11 cellular contexts compared by ENCODE assay signal in the genomic region with DNA sequence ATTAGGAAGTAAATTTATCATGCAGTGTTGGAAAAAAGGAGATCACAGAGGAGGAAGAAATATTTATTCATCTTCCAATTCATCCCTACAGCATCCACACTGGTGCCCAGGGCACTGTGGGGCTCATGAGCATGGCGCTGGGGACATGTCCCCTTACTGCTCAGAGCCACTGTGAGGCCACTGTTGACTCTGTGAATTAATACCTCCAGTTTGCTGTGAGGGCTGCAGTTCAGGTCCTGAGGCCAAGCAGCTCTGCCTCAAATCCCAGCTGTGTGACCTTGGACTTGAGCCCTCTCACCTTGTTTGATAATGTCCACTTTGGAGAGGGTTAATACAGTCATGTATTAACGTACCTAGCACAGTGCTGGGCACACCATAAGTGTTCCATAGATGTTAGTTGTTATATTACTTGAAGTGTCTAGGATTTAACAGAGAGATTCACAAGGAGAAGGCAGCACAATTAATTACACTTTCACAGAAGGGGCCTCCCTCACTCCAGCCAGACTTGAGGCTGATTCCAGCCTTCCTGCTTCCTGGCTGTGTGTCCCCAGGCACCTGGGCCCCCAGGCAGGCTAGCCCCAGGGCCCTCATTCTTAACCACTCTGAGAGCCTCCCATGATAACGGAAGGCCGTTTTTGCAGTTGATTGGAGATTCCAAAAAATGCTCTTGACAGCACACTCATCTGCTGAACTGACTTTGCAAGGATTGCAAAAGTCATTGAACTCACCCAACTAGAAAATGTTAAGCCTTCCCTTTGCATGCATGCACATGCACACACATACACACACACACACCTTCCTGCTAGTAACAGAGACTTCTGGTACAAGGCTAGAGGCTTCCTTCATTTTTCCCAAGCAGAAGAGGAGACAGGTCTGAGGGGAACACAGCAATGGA. TPM values are rescaled to one million over a fixed set of nuclear protein-coding genes. Genes with fewer than 3 reads are reported as not detected.
DNase-seq lines count a peak whose midpoint lies in the region; ATAC-seq, FAIRE-seq and TF ChIP-seq lines count a peak whose summit lies in the region.
"Had no signal": no experiment of that assay in that cellular context is flagged by ENCODE, and none has a peak within 500 bp of the region (broad histone marks: within the 10 kb centered on the region; RNA-seq: fewer than 3 reads in every experiment).

No MANE protein-coding gene starts in this region.

- H3K4me1 ChIP-seq in A549, result peaks cover 20% of the 10 kb centered on the region
- H3K4me1 ChIP-seq in Karpas-422 (ENCODE audit: low read length), result peaks cover 7% of the 10 kb centered on the region
- H3K4me1 ChIP-seq in mesenchymal stem cell (ENCODE audit: control insufficient read depth, insufficient read depth, low read depth, low read length), result peaks cover 11% of the 10 kb centered on the region

- no peak overlapping the region for H3K4ac ChIP-seq in mesenchymal stem cell (ENCODE audit: low read depth in 1 of 2, low read length in 2 of 2)

- H2BK15ac ChIP-seq in mesenchymal stem cell (ENCODE audit: low read depth, poor library complexity, severe bottlenecking), result no peak overlapping the region

- H3K4me2 ChIP-seq in A549, result peak overlapping the region; percentile 64
- no peak overlapping the region for H3K4me2 ChIP-seq in Karpas-422 (ENCODE audit: low read depth, low read length, poor library complexity, severe bottlenecking)
- no peak overlapping the region for H3K4me2 ChIP-seq in mesenchymal stem cell (ENCODE audit: low read length, poor library complexity, severe bottlenecking)
- H3K4me2 ChIP-seq: BLaER1 treated with 17β-estradiol and CSF1 and Interleukin-3, amounts not matched to agents 10 nM and 100 nM had no signal

- peak overlapping the region; percentile 9 to 73 for H3K18ac ChIP-seq in mesenchymal stem cell (ENCODE audit: low read depth in 1 of 2, low read length in 2 of 2)

- CTCF ChIA-PET in A549 (lab: Yijun Ruan, JAX), result interaction anchor here (0.6 to 1.0 kb wide), 2 partner anchors 19 to 23 kb away, joined by 3 to 4 read pairs; no protein-coding TSS in a partner anchor
- CTCF ChIA-PET in CD4-positive, alpha-beta T cell (lab: Charles Lee), result no interaction called here

- H3K36me3 Mint-ChIP-seq in CD4-positive, alpha-beta T cell (ENCODE audit: low read depth), result peaks cover 48% of the 10 kb centered on the region

- DNase-seq in A549 (ENCODE audit: low read depth in 1 of 2, low spot score in 1 of 2) (no peak), Karpas-422 (peak; percentile 40), choroid plexus epithelial cell (ENCODE audit: low read depth) (peak; percentile 52), mesenchymal stem cell (peak; percentile 16), NK-92 (lab: John Stamatoyannopoulos, UW; ENCODE audit: unreplicated experiment) (no peak), NCI-H1092 treated with DMSO at 0.1 percent for 48 hours (lab: John Stamatoyannopoulos, UW) (no peak)
- DNase-seq in CD4-positive, alpha-beta T cell, result no peak

- no peaks in the 10 kb centered on the region for H3K79me2 ChIP-seq in Karpas-422 (ENCODE audit: low read length)

- H4K20me1 ChIP-seq in Karpas-422 (ENCODE audit: insufficient read depth, low read depth, low read length), result no peaks in the 10 kb centered on the region

- TF ChIP-seq POLR2A in A549 (IDR thresholded peaks at IDR 0.05; ENCODE audit: low read length), result no peak

- H4K91ac ChIP-seq in mesenchymal stem cell (ENCODE audit: low read length), result peak overlapping the region; percentile 49

- peak overlapping the region in 1 of 2 experiments; percentile 23 for H3K23ac ChIP-seq in mesenchymal stem cell (ENCODE audit: low read length in 2 of 2)

- peak overlapping the region; percentile 61 to 82 for H3K27ac ChIP-seq in A549
- H3K27ac ChIP-seq in Karpas-422 (ENCODE audit: low read length), result no peak overlapping the region
- peak overlapping the region; percentile 89 for H3K27ac ChIP-seq in mesenchymal stem cell (ENCODE audit: low read length, poor library complexity, severe bottlenecking)
- H3K27ac ChIP-seq in CD4-positive, alpha-beta T cell (ENCODE audit: low read depth, low read length), result no peak overlapping the region
- H3K27ac ChIP-seq: BLaER1 treated with 17β-estradiol and CSF1 and Interleukin-3, amounts not matched to agents 10 nM and 100 nM; neutrophil had no signal

- POLR2A ChIA-PET in A549 (lab: Yijun Ruan, JAX), result interaction anchor here (1.8 kb wide), 1 partner anchor 30 kb away, joined by 10 read pairs; a partner anchor contains a TSS
- POLR2A ChIA-PET in CD4-positive, alpha-beta T cell (lab: Charles Lee), result no interaction called here

- H3K4me1 Mint-ChIP-seq in CD4-positive, alpha-beta T cell (ENCODE audit: low read depth), result no peaks in the 10 kb centered on the region

- H3K27me3 ChIP-seq in Karpas-422 (ENCODE audit: low read length), result no peaks in the 10 kb centered on the region
- no peaks in the 10 kb centered on the region for H3K27me3 ChIP-seq in mesenchymal stem cell (ENCODE audit: control insufficient read depth in 1 of 2, insufficient read depth in 1 of 2, low read length in 2 of 2)
- no peaks in the 10 kb centered on the region for H3K27me3 ChIP-seq in CD4-positive, alpha-beta T cell (ENCODE audit: control insufficient read depth, insufficient read depth, low read length)
- H3K27me3 ChIP-seq: BLaER1 treated with 17β-estradiol and CSF1 and Interleukin-3, amounts not matched to agents 10 nM and 100 nM; neutrophil had no signal

- no peaks in the 10 kb centered on the region for H3K9me3 ChIP-seq in A549
- no peaks in the 10 kb centered on the region for H3K9me3 ChIP-seq in Karpas-422 (ENCODE audit: low read length)
- H3K9me3 ChIP-seq in mesenchymal stem cell (ENCODE audit: control insufficient read depth, low read length), result no peaks in the 10 kb centered on the region
- H3K9me3 ChIP-seq in CD4-positive, alpha-beta T cell (ENCODE audit: control insufficient read depth, low read length), result no peaks in the 10 kb centered on the region
- H3K9me3 ChIP-seq: neutrophil had no signal

- H3K27me3 Mint-ChIP-seq in CD4-positive, alpha-beta T cell, result no peaks in the 10 kb centered on the region
- H3K27me3 Mint-ChIP-seq: activated naive CD8-positive, alpha-beta T cell had no signal

- H2AK5ac ChIP-seq in mesenchymal stem cell (ENCODE audit: low read length, severe bottlenecking), result peak overlapping the region; percentile 95

- H3K9me3 Mint-ChIP-seq in CD4-positive, alpha-beta T cell, result no peaks in the 10 kb centered on the region

- H3K4me3 ChIP-seq in A549, result no peak overlapping the region
- H3K4me3 ChIP-seq in Karpas-422 (ENCODE audit: low read length), result no peak overlapping the region
- H3K4me3 ChIP-seq in choroid plexus epithelial cell (ENCODE audit: low read depth, low read length), result no peak overlapping the region
- H3K4me3 ChIP-seq in mesenchymal stem cell (ENCODE audit: insufficient read depth in 1 of 2, low read depth in 1 of 2, low read length in 2 of 2), result peak overlapping the region in 1 of 2 experiments; percentile 1
- H3K4me3 ChIP-seq: BLaER1 treated with 17β-estradiol and CSF1 and Interleukin-3, amounts not matched to agents 10 nM and 100 nM had no signal

- H2BK5ac ChIP-seq in mesenchymal stem cell (ENCODE audit: low read depth, low read length, poor library complexity, severe bottlenecking), result no peak overlapping the region

- H3K9me2 ChIP-seq in Karpas-422 (replicated peaks; ENCODE audit: insufficient read depth, low read length), result no peaks in the 10 kb centered on the region

- no peak for TF ChIP-seq EP300 in A549 (IDR thresholded peaks at IDR 0.05)

- H3K27ac Mint-ChIP-seq in CD4-positive, alpha-beta T cell, result no peak overlapping the region
- H3K27ac Mint-ChIP-seq: activated naive CD8-positive, alpha-beta T cell had no signal

- H2AFZ ChIP-seq in Karpas-422 (ENCODE audit: low read length) (no peak overlapping the region), mesenchymal stem cell (ENCODE audit: low read depth, low read length) (no peak overlapping the region)

- intact Hi-C loops in CD4-positive, alpha-beta T cell (cut with DNase I, micrococcal nuclease), result no loop called here

- H4K8ac ChIP-seq in mesenchymal stem cell (ENCODE audit: low read length), result no peak overlapping the region

- H2BK120ac ChIP-seq in mesenchymal stem cell (ENCODE audit: low read depth, low read length), result no peak overlapping the region

- H3K79me1 ChIP-seq in mesenchymal stem cell (replicated peaks; ENCODE audit: low read length, poor library complexity, severe bottlenecking), result peaks cover 13% of the 10 kb centered on the region

- WGBS in A549 (ENCODE audit: missing lambda C conversion rate), result 65% methylated on average over 4 of the region's 4 CpGs
- 82% methylated on average over 4 of the region's 4 CpGs for WGBS in mesenchymal stem cell

- no peak overlapping the region for H3K14ac ChIP-seq in mesenchymal stem cell (ENCODE audit: low read length in 2 of 2)

- TF ChIP-seq CTCF in A549 (IDR thresholded peaks at IDR 0.05) (no peak), choroid plexus epithelial cell (conservative IDR thresholded peaks at IDR 0.05; ENCODE audit: low read depth, low read length) (no peak)
- TF ChIP-seq CTCF in CD4-positive, alpha-beta T cell (IDR thresholded peaks at IDR 0.05), result no peak

- H3K36me3 ChIP-seq in Karpas-422 (ENCODE audit: insufficient read depth, low read length) (no peaks in the 10 kb centered on the region), mesenchymal stem cell (ENCODE audit: control insufficient read depth in 1 of 2, insufficient read depth in 2 of 2, low read depth in 1 of 2, low read length in 2 of 2) (peaks cover 9 to 33% of the 10 kb centered on the region in 2 experiments)

- H3K9ac ChIP-seq in Karpas-422 (ENCODE audit: low read length) (no peak overlapping the region), mesenchymal stem cell (ENCODE audit: low read length) (peak overlapping the region; percentile 26)
- H3K9ac ChIP-seq: BLaER1 treated with 17β-estradiol and CSF1 and Interleukin-3, amounts not matched to agents 10 nM and 100 nM had no signal

- peak; percentile 57 to 61; a peak in 4 of 6 replicates for ATAC-seq in A549
- ATAC-seq in GM19467 (IDR thresholded peaks at IDR 0.05; ENCODE audit: unreplicated experiment), result no peak
- ATAC-seq in CD4-positive, alpha-beta T cell (ENCODE audit: poor library complexity), result no peak

- peak overlapping the region; percentile 28 to 65 for H2BK12ac ChIP-seq in mesenchymal stem cell (ENCODE audit: low read length in 2 of 2)

- no peak for FAIRE-seq in A549 (lab: Jason Lieb, UNC)

- no peak for TF ChIP-seq RAD21 in A549 (conservative IDR thresholded peaks at IDR 0.05 in 1 of 2, IDR thresholded peaks at IDR 0.05 in 1 of 2)

- H3K4me3 Mint-ChIP-seq in CD4-positive, alpha-beta T cell, result no peak overlapping the region
- H3K4me3 Mint-ChIP-seq: activated naive CD8-positive, alpha-beta T cell had no signal

RNA-seq across cellular contexts. Expression of a gene that starts 29.4 kb away (rescaled TPM):
- polyA plus RNA-seq in A549 (2011; rRNA removed), result 27.1 and 27.9 TPM in 2 replicates
- polyA plus RNA-seq in A549 (2012; cell fraction: cytosol; rRNA removed), result 17.1 and 18.5 TPM in 2 replicates
- 77.9 and 87.4 TPM in 2 replicates for polyA plus RNA-seq in A549 (2012; cell fraction: nucleus; rRNA removed)
- polyA plus RNA-seq in A549 (2017; fragmentation: RNase III; extraction: RNeasy Plus Mini Kit Qiagen cat#74134 plus additional on column Dnase treatment), result 12.8 to 13.5 TPM (median 13.4 TPM) in 3 replicates
- polyA minus RNA-seq in A549 (2011; rRNA and poly(A)+ RNA removed), result 31.7 and 45.8 TPM in 2 replicates
- 8.5 and 14.4 TPM in 2 replicates for total RNA-seq in Karpas-422 (2014; rRNA removed; shearing (Covaris generic); ENCODE audit: low replicate concordance)
- 9.5 TPM for polyA plus RNA-seq in mesenchymal stem cell (2013, experiment 1 of 2)
- polyA plus RNA-seq in mesenchymal stem cell (2013, experiment 2 of 2), result 8.8 TPM
- 10 to 100 TPM; 18.5 to 20.9 TPM for total RNA-seq in CD4-positive, alpha-beta T cell

RNA-seq across cellular contexts. Expression of a gene that starts 29.6 kb away (rescaled TPM):
- polyA plus RNA-seq in A549 (2011; rRNA removed) (40.1 and 41.6 TPM in 2 replicates), A549 (2017; fragmentation: RNase III; extraction: RNeasy Plus Mini Kit Qiagen cat#74134 plus additional on column Dnase treatment) (47.8 to 54.2 TPM (median 51.8 TPM) in 3 replicates)
- polyA plus RNA-seq in A549 (2012; cell fraction: cytosol; rRNA removed), result 45.7 and 51.2 TPM in 2 replicates
- polyA plus RNA-seq in A549 (2012; cell fraction: nucleus; rRNA removed), result 252 and 263 TPM in 2 replicates
- polyA minus RNA-seq in A549 (2011; rRNA and poly(A)+ RNA removed), result 100 and 110 TPM in 2 replicates
- 46.6 and 78.0 TPM in 2 replicates for total RNA-seq in Karpas-422 (2014; rRNA removed; shearing (Covaris generic); ENCODE audit: low replicate concordance)
- 31.7 TPM for polyA plus RNA-seq in mesenchymal stem cell (2013, experiment 1 of 2)
- 29.8 TPM for polyA plus RNA-seq in mesenchymal stem cell (2013, experiment 2 of 2)
- total RNA-seq in CD4-positive, alpha-beta T cell, result 10 to 100 TPM; 43.6 to 44.5 TPM

Comparison
In these comparisons a context has a peak if more than half of its experiments do, and no peak if none do; other contexts are left out.
1. ATAC-seq: peak in A549 (2 of 2); none in GM19467 (single experiment) and CD4-positive, alpha-beta T cell (single experiment).
2. DNase-seq: peak in Karpas-422 (single experiment), choroid plexus epithelial cell (single experiment) and mesenchymal stem cell (single experiment); none in A549 (0 of 2), NK-92 (single experiment), NCI-H1092 treated with DMSO at 0.1 percent for 48 hours (single experiment) and CD4-positive, alpha-beta T cell (0 of 10).
3. H3K27ac ChIP-seq: peak in A549 (2 of 2) and mesenchymal stem cell (single experiment); none in Karpas-422 (single experiment) and CD4-positive, alpha-beta T cell (single experiment).